Comparison of ENCODE assay signal across 6 cellular contexts in the genomic region with DNA sequence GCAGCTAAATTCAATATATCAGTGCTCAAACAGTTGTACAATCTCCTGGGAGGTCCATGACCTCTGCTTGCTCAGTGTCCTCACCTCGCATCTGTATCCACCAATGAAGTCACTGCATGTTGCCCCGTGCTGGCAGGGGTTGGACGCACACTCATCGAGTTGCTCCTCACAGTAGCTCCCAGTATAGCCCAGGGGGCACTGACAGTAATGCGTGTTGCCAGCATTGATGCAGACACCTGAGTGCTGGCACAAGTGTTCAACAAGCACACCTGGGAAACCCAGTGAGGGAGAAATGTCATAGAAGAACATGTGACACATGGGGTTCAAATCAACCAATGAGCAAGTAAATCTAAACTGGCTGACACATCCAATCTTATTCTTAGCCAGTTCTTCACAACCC. TPM values are rescaled to one million over a fixed set of nuclear protein-coding genes. Genes with fewer than 3 reads are reported as not detected.
"Had no signal": no experiment of that assay in that cellular context is flagged by ENCODE, and none has a peak within 500 bp of the region (broad histone marks: within the 10 kb centered on the region; RNA-seq: fewer than 3 reads in every experiment).

No MANE protein-coding gene starts in this region.

- H3K9me3 Mint-ChIP-seq: GM23338, H9 had no signal

- ATAC-seq: GM23338 had no signal

- H3K4me3 Mint-ChIP-seq: GM23338, H9 had no signal

- H3K4me3 ChIP-seq: GM23338 had no signal

- DNase-seq: H9, HCEC 1CT, IMR-90 had no signal

- H3K27ac Mint-ChIP-seq: GM23338, H9 had no signal

RNA-seq across cellular contexts. Expression of a gene that starts 40.9 kb away (rescaled TPM):
- total RNA-seq: GM23338, H1, H9, HT-29, IMR-90 had no signal
